ENCODE assay signal across 5 cellular contexts in genomic region chr6:57529755-57530154, GRCh38.
A peak's percentile ranks its signal among the peaks of the same experiment; 100 is the strongest.
DNase-seq lines count a peak whose midpoint lies in the region; ATAC-seq, FAIRE-seq and TF ChIP-seq lines count a peak whose summit lies in the region.
"Not testable (repeated sequence)": the region's sequence is repeated elsewhere in the genome, so short reads cannot be mapped to it uniquely, and the experiment has no call there.

No MANE protein-coding gene starts in this region.

- not testable (repeated sequence) for TF ChIP-seq POLR2A in GM12878 (IDR thresholded peaks at IDR 0.05; ENCODE audit: low read depth, low read length)

- WGBS in GM12878 (ENCODE audit: insufficient coverage, insufficient replicate concordance, low lambda C conversion rate, missing lambda C conversion rate), result no CpG with 5 or more reads among the region's 1 CpG

- H3K27ac Mint-ChIP-seq in activated T-helper 1 cell treated with anti-CD3 and anti-CD28 coated beads, Interleukin-12 subunit alpha, Interleukin-12 subunit beta, Interleukin-2, Interleukin-4 antibody, amounts not matched to agents 30 ng/mL and 10 ng/mL and 1 ng/mL, durations not matched to agents 14 hours and 24 hours and 36 hours, result peak overlapping the region; percentile 15
- H3K27ac Mint-ChIP-seq in nephron progenitor cell, result peak overlapping the region; percentile 36

- H3K9me3 ChIP-seq in Karpas-422 (ENCODE audit: low read length); GM12878 (replicated peaks; ENCODE audit: control insufficient read depth, insufficient read depth, low read length): not testable (repeated sequence)

- not testable (repeated sequence) for H3K9ac ChIP-seq in Karpas-422 (ENCODE audit: low read length); GM12878 (ENCODE audit: control insufficient read depth, insufficient read depth, low read length)

- not testable (repeated sequence) for BruUV-seq in GM12878 (replicated peaks; lab: Mats Ljungman, UMichigan)

- not testable (repeated sequence) for H2AFZ ChIP-seq in Karpas-422 (ENCODE audit: low read length); GM12878 (ENCODE audit: control insufficient read depth, low read depth, low read length)

- not testable (repeated sequence) for FAIRE-seq in GM12878 (lab: Jason Lieb, UNC)

- not testable (repeated sequence) for TF ChIP-seq RAD21 in GM12878 (IDR thresholded peaks at IDR 0.05; ENCODE audit: insufficient read depth, low read depth, low read length)

- H3K4me3 ChIP-seq in Karpas-422 (ENCODE audit: low read length); GM12878: not testable (repeated sequence)

- in situ Hi-C loops in GM12878 (cut with MboI), result not testable (repeated sequence)

- not testable (repeated sequence) for TF ChIP-seq CTCF in GM12878 (IDR thresholded peaks at IDR 0.05 in 2 of 3, conservative IDR thresholded peaks at IDR 0.05 in 1 of 3; ENCODE audit: control insufficient read depth in 2 of 3, extremely low read depth in 1 of 3, insufficient read depth in 1 of 3, low read depth in 3 of 3, low read length in 3 of 3); nephron progenitor cell (IDR thresholded peaks at IDR 0.05)

- H3K4me3 Mint-ChIP-seq in activated T-helper 1 cell treated with anti-CD3 and anti-CD28 coated beads, Interleukin-12 subunit alpha, Interleukin-12 subunit beta, Interleukin-2, Interleukin-4 antibody, amounts not matched to agents 30 ng/mL and 10 ng/mL and 1 ng/mL, durations not matched to agents 14 hours and 24 hours and 36 hours; nephron progenitor cell: not testable (repeated sequence)

- ATAC-seq in GM18868 (IDR thresholded peaks at IDR 0.05; ENCODE audit: unreplicated experiment), result peak; percentile 54
- peak; percentile 66 for ATAC-seq in GM12878

- H3K27ac ChIP-seq in Karpas-422 (ENCODE audit: low read length), result peak overlapping the region; percentile 66
- H3K27ac ChIP-seq in GM12878 (ENCODE audit: control insufficient read depth, insufficient read depth), result not testable (repeated sequence)

- SMC1A ChIA-PET in GM12878 (lab: Charles Lee; ENCODE audit: uncharacterized antibody, unreplicated experiment), result not testable (repeated sequence)

- H3K36me3 Mint-ChIP-seq in activated T-helper 1 cell treated with anti-CD3 and anti-CD28 coated beads, Interleukin-12 subunit alpha, Interleukin-12 subunit beta, Interleukin-2, Interleukin-4 antibody, amounts not matched to agents 30 ng/mL and 10 ng/mL and 1 ng/mL, durations not matched to agents 14 hours and 24 hours and 36 hours (ENCODE audit: low read depth); nephron progenitor cell (ENCODE audit: low read depth): not testable (repeated sequence)

- CTCF ChIA-PET in GM12878 (lab: Yijun Ruan, JAX), result not testable (repeated sequence)

- H3K9me2 ChIP-seq in Karpas-422 (replicated peaks; ENCODE audit: insufficient read depth, low read length), result not testable (repeated sequence)

- H3K9me3 Mint-ChIP-seq in activated T-helper 1 cell treated with anti-CD3 and anti-CD28 coated beads, Interleukin-12 subunit alpha, Interleukin-12 subunit beta, Interleukin-2, Interleukin-4 antibody, amounts not matched to agents 30 ng/mL and 10 ng/mL and 1 ng/mL, durations not matched to agents 14 hours and 24 hours and 36 hours; nephron progenitor cell: not testable (repeated sequence)

- peaks cover 13% of the 10 kb centered on the region for H3K4me1 ChIP-seq in Karpas-422 (ENCODE audit: low read length)
- not testable (repeated sequence) for H3K4me1 ChIP-seq in GM12878 (ENCODE audit: control insufficient read depth, insufficient read depth, low read length)

- TF ChIP-seq EP300 in GM12878 (IDR thresholded peaks at IDR 0.05; ENCODE audit: borderline replicate concordance in 1 of 2, control insufficient read depth in 1 of 2, low read depth in 2 of 2, low read length in 2 of 2), result not testable (repeated sequence)

- H3K27me3 ChIP-seq in Karpas-422 (ENCODE audit: low read length); GM12878 (replicated peaks in 1 of 2; ENCODE audit: control insufficient read depth in 2 of 2, insufficient read depth in 2 of 2, low read length in 1 of 2): not testable (repeated sequence)

- RAD21 ChIA-PET in GM12878 (lab: Charles Lee; ENCODE audit: unreplicated experiment), result not testable (repeated sequence)

- not testable (repeated sequence) for H3K4me2 ChIP-seq in Karpas-422 (ENCODE audit: low read depth, low read length, poor library complexity, severe bottlenecking); GM12878 (ENCODE audit: control insufficient read depth, insufficient read depth)

- not testable (repeated sequence) for H3K36me3 ChIP-seq in Karpas-422 (ENCODE audit: insufficient read depth, low read length); GM12878 (ENCODE audit: control insufficient read depth in 2 of 2, insufficient read depth in 2 of 2, low read length in 1 of 2)

- not testable (repeated sequence) for DNase-seq in Karpas-422; activated T-helper 1 cell treated with anti-CD3 and anti-CD28 coated beads, Interleukin-12 subunit alpha, Interleukin-12 subunit beta, Interleukin-2, Interleukin-4 antibody, amounts not matched to agents 30 ng/mL and 10 ng/mL and 1 ng/mL, durations not matched to agents 14 hours and 24 hours and 36 hours (ENCODE audit: low spot score); GM12878 (ENCODE audit: low read depth, low spot score); nephron progenitor cell

- not testable (repeated sequence) for H3K79me2 ChIP-seq in Karpas-422 (ENCODE audit: low read length); GM12878 (ENCODE audit: control insufficient read depth, insufficient read depth, low read length)

- not testable (repeated sequence) for H4K20me1 ChIP-seq in Karpas-422 (ENCODE audit: insufficient read depth, low read depth, low read length); GM12878 (ENCODE audit: control insufficient read depth, insufficient read depth)

- H3K27me3 Mint-ChIP-seq in activated T-helper 1 cell treated with anti-CD3 and anti-CD28 coated beads, Interleukin-12 subunit alpha, Interleukin-12 subunit beta, Interleukin-2, Interleukin-4 antibody, amounts not matched to agents 30 ng/mL and 10 ng/mL and 1 ng/mL, durations not matched to agents 14 hours and 24 hours and 36 hours (ENCODE audit: insufficient read depth); nephron progenitor cell (ENCODE audit: low read depth, poor library complexity): not testable (repeated sequence)

- POLR2A ChIA-PET in GM12878 (lab: Charles Lee), result not testable (repeated sequence)

- intact Hi-C loops in activated T-helper 1 cell treated with anti-CD3 and anti-CD28 coated beads, Interleukin-12 subunit alpha, Interleukin-12 subunit beta, Interleukin-2, Interleukin-4 antibody, amounts not matched to agents 30 ng/mL and 10 ng/mL and 1 ng/mL, durations not matched to agents 14 hours and 24 hours and 36 hours (cut with micrococcal nuclease); GM12878 (cut with micrococcal nuclease; ENCODE audit: unreplicated experiment): not testable (repeated sequence)

- H3K4me1 Mint-ChIP-seq in activated T-helper 1 cell treated with anti-CD3 and anti-CD28 coated beads, Interleukin-12 subunit alpha, Interleukin-12 subunit beta, Interleukin-2, Interleukin-4 antibody, amounts not matched to agents 30 ng/mL and 10 ng/mL and 1 ng/mL, durations not matched to agents 14 hours and 24 hours and 36 hours (ENCODE audit: low read depth); nephron progenitor cell: not testable (repeated sequence)
